Comparison of ENCODE assay signal across 24 cellular contexts in genomic region chr22:32831571-32831970, GRCh38. TPM values are rescaled to one million over a fixed set of nuclear protein-coding genes. Genes with fewer than 3 reads are reported as not detected.
A peak's percentile ranks its signal among the peaks of the same experiment; 100 is the strongest.
DNase-seq lines count a peak whose midpoint lies in the region; ATAC-seq, FAIRE-seq and TF ChIP-seq lines count a peak whose summit lies in the region.
"Had no signal": no experiment of that assay in that cellular context is flagged by ENCODE, and none has a peak within 500 bp of the region (broad histone marks: within the 10 kb centered on the region; RNA-seq: fewer than 3 reads in every experiment).

No MANE protein-coding gene starts in this region.

- intact Hi-C loops in CD8-positive, alpha-beta T cell (cut with DNase I, micrococcal nuclease): no loop called here
- intact Hi-C loops in left lung (cut with DNase I): no loop called here

- H3K27me3 ChIP-seq in CD8-positive, alpha-beta T cell (ENCODE audit: insufficient read depth, low read length): no peaks in the 10 kb centered on the region
- H3K27me3 ChIP-seq in subcutaneous abdominal adipose tissue (ENCODE audit: control insufficient read depth in 5 of 5, insufficient read depth in 4 of 5, low read length in 5 of 5) (no peaks in the 10 kb centered on the region), left lung (no peaks in the 10 kb centered on the region)

- POLR2A ChIA-PET in CD8-positive, alpha-beta T cell (lab: Charles Lee): no interaction called here
- POLR2A ChIA-PET in activated CD8-positive, alpha-beta T cell treated with anti-CD3 and anti-CD28 coated beads, Interleukin-2, amount 10 ng/mL, durations not matched to agents 7 days and 5 days (lab: Charles Lee): no interaction called here

- H3K27me3 Mint-ChIP-seq in CD8-positive, alpha-beta T cell (ENCODE audit: low read depth): no peaks in the 10 kb centered on the region
- no peaks in the 10 kb centered on the region for H3K27me3 Mint-ChIP-seq in neural crest cell (ENCODE audit: low read depth)
- no peaks in the 10 kb centered on the region for H3K27me3 Mint-ChIP-seq in activated CD8-positive, alpha-beta T cell treated with anti-CD3 and anti-CD28 coated beads, Interleukin-2, amount 10 ng/mL, durations not matched to agents 7 days and 5 days (ENCODE audit: low read depth)
- H3K27me3 Mint-ChIP-seq: activated naive CD8-positive, alpha-beta T cell treated with anti-CD3 and anti-CD28 coated beads for 36 hours; CD4-positive, alpha-beta T cell; natural killer cell treated with Interleukin-12 subunit alpha and Interleukin-12 subunit beta and Interleukin-15 and Interleukin-18, amount 100 ng/mL, for 72 hours had no signal

- no peaks in the 10 kb centered on the region for H3K4me1 ChIP-seq in CD8-positive, alpha-beta T cell (ENCODE audit: insufficient read depth, low read length)
- H3K4me1 ChIP-seq in subcutaneous abdominal adipose tissue (ENCODE audit: control insufficient read depth in 5 of 5, insufficient read depth in 5 of 5, low read length in 5 of 5) (peaks cover 27 to 93% (median 62%) of the 10 kb centered on the region in 5 donors), left lung (peaks cover 16 to 64% of the 10 kb centered on the region in 2 donors)

- H3K4me1 Mint-ChIP-seq in CD8-positive, alpha-beta T cell (ENCODE audit: low read depth): peaks cover 16% of the 10 kb centered on the region
- H3K4me1 Mint-ChIP-seq in neural crest cell: peaks cover 42% of the 10 kb centered on the region
- H3K4me1 Mint-ChIP-seq in activated CD8-positive, alpha-beta T cell treated with anti-CD3 and anti-CD28 coated beads, Interleukin-2, amount 10 ng/mL, durations not matched to agents 7 days and 5 days (ENCODE audit: low read depth): peaks cover 6% of the 10 kb centered on the region

- no peak overlapping the region for H3K4me3 Mint-ChIP-seq in CD8-positive, alpha-beta T cell
- no peak overlapping the region for H3K4me3 Mint-ChIP-seq in neural crest cell
- H3K4me3 Mint-ChIP-seq in activated CD8-positive, alpha-beta T cell treated with anti-CD3 and anti-CD28 coated beads, Interleukin-2, amount 10 ng/mL, durations not matched to agents 7 days and 5 days: no peak overlapping the region
- H3K4me3 Mint-ChIP-seq: activated naive CD8-positive, alpha-beta T cell treated with anti-CD3 and anti-CD28 coated beads for 36 hours; CD4-positive, alpha-beta T cell; effector memory CD8-positive, alpha-beta T cell; natural killer cell treated with Interleukin-12 subunit alpha and Interleukin-12 subunit beta and Interleukin-15 and Interleukin-18, amount 100 ng/mL, for 72 hours had no signal

- peak overlapping the region; percentile 18 for H3K27ac Mint-ChIP-seq in CD8-positive, alpha-beta T cell
- peak overlapping the region; percentile 10 for H3K27ac Mint-ChIP-seq in neural crest cell (ENCODE audit: unreplicated experiment)
- H3K27ac Mint-ChIP-seq in activated CD8-positive, alpha-beta T cell treated with anti-CD3 and anti-CD28 coated beads, Interleukin-2, amount 10 ng/mL, durations not matched to agents 7 days and 5 days: no peak overlapping the region
- H3K27ac Mint-ChIP-seq: activated naive CD8-positive, alpha-beta T cell treated with anti-CD3 and anti-CD28 coated beads for 36 hours; CD4-positive, alpha-beta T cell; effector memory CD8-positive, alpha-beta T cell; natural killer cell treated with Interleukin-12 subunit alpha and Interleukin-12 subunit beta and Interleukin-15 and Interleukin-18, amount 100 ng/mL, for 72 hours had no signal

- DNase-seq in CD8-positive, alpha-beta T cell: no peak
- DNase-seq in caudate nucleus (lab: John Stamatoyannopoulos, UW): no peak
- no peak for DNase-seq in neural crest cell (ENCODE audit: low read depth, low spot score)
- DNase-seq in D721Med (ENCODE audit: insufficient read length, low spot score): no peak
- no peak for DNase-seq in left lung
- no peak for DNase-seq in activated CD8-positive, alpha-beta T cell treated with anti-CD3 and anti-CD28 coated beads, Interleukin-2, amount 10 ng/mL, durations not matched to agents 7 days and 5 days
- DNase-seq in NCI-H1105 treated with DMSO at 0.1 percent for 48 hours (lab: John Stamatoyannopoulos, UW): no peak
- DNase-seq: activated CD4-positive, alpha-beta T cell treated with anti-CD3 and anti-CD28 coated beads, Interleukin-2, amount 50 U/mL, for 1 hour; activated naive CD8-positive, alpha-beta T cell treated with anti-CD3 and anti-CD28 coated beads for 36 hours; CD4-positive, alpha-beta T cell; effector memory CD8-positive, alpha-beta T cell; GDM1; IMR-90; NCI-H1417; NCI-H2107; NCI-H510A treated with DMSO at 0.1 percent for 48 hours; psoas muscle; SK-N-SH; stimulated activated CD4-positive, alpha-beta T cell treated with anti-CD3 and anti-CD28 coated beads, Interleukin-4, amount 100 ng/mL, for 1 hour; stimulated activated naive CD8-positive, alpha-beta T cell treated with anti-CD3 and anti-CD28 coated beads, Interleukin-15, Interleukin-2, amounts not matched to agents 100 U/mL and 50 U/mL, for 24 hours; WERI-Rb-1 had no signal

- H3K36me3 Mint-ChIP-seq in CD8-positive, alpha-beta T cell: no peaks in the 10 kb centered on the region
- no peaks in the 10 kb centered on the region for H3K36me3 Mint-ChIP-seq in neural crest cell (ENCODE audit: low read depth)
- H3K36me3 Mint-ChIP-seq in activated CD8-positive, alpha-beta T cell treated with anti-CD3 and anti-CD28 coated beads, Interleukin-2, amount 10 ng/mL, durations not matched to agents 7 days and 5 days (ENCODE audit: low read depth): no peaks in the 10 kb centered on the region
- H3K36me3 Mint-ChIP-seq: activated naive CD8-positive, alpha-beta T cell treated with anti-CD3 and anti-CD28 coated beads for 36 hours; natural killer cell treated with Interleukin-12 subunit alpha and Interleukin-12 subunit beta and Interleukin-15 and Interleukin-18, amount 100 ng/mL, for 72 hours had no signal

- H3K9me3 Mint-ChIP-seq in CD8-positive, alpha-beta T cell: no peaks in the 10 kb centered on the region
- H3K9me3 Mint-ChIP-seq in neural crest cell: no peaks in the 10 kb centered on the region
- no peaks in the 10 kb centered on the region for H3K9me3 Mint-ChIP-seq in activated CD8-positive, alpha-beta T cell treated with anti-CD3 and anti-CD28 coated beads, Interleukin-2, amount 10 ng/mL, durations not matched to agents 7 days and 5 days (ENCODE audit: insufficient read depth)
- H3K9me3 Mint-ChIP-seq: activated naive CD8-positive, alpha-beta T cell treated with anti-CD3 and anti-CD28 coated beads for 36 hours; CD4-positive, alpha-beta T cell; effector memory CD8-positive, alpha-beta T cell; natural killer cell treated with Interleukin-12 subunit alpha and Interleukin-12 subunit beta and Interleukin-15 and Interleukin-18, amount 100 ng/mL, for 72 hours had no signal

- H3K9me3 ChIP-seq in CD8-positive, alpha-beta T cell (ENCODE audit: low read length): no peaks in the 10 kb centered on the region
- H3K9me3 ChIP-seq in subcutaneous abdominal adipose tissue (ENCODE audit: control insufficient read depth in 5 of 5, low read length in 5 of 5) (no peaks in the 10 kb centered on the region), left lung (no peaks in the 10 kb centered on the region)
- H3K9me3 ChIP-seq: psoas muscle, SK-N-SH had no signal

- FAIRE-seq in D721Med (lab: Jason Lieb, UNC): no peak

- CTCF ChIA-PET in CD8-positive, alpha-beta T cell (lab: Charles Lee): interaction anchor here (1.6 kb wide), 1 partner anchor 10 kb away, joined by 5 read pairs; no protein-coding TSS in a partner anchor
- CTCF ChIA-PET in activated CD8-positive, alpha-beta T cell treated with anti-CD3 and anti-CD28 coated beads, Interleukin-2, amount 10 ng/mL, durations not matched to agents 7 days and 5 days (lab: Charles Lee): no interaction called here

- no peak overlapping the region for H3K4me3 ChIP-seq in CD8-positive, alpha-beta T cell (ENCODE audit: low read depth, low read length)
- H3K4me3 ChIP-seq in subcutaneous abdominal adipose tissue (ENCODE audit: low read depth in 1 of 5, low read length in 5 of 5) (no peak overlapping the region), left lung (no peak overlapping the region)
- H3K4me3 ChIP-seq: psoas muscle had no signal

- no peak for ATAC-seq in CD8-positive, alpha-beta T cell
- ATAC-seq in left lung: no peak
- no peak for ATAC-seq in activated CD8-positive, alpha-beta T cell treated with anti-CD3 and anti-CD28 coated beads, Interleukin-2, amount 10 ng/mL, durations not matched to agents 7 days and 5 days
- ATAC-seq: effector memory CD8-positive, alpha-beta T cell; HCT116; psoas muscle; stimulated activated naive CD8-positive, alpha-beta T cell treated with anti-CD3 and anti-CD28 coated beads, Interleukin-15, Interleukin-2, amounts not matched to agents 100 U/mL and 50 U/mL, for 24 hours had no signal

- no peak overlapping the region for H3K27ac ChIP-seq in CD8-positive, alpha-beta T cell (ENCODE audit: low read depth, low read length)
- peak overlapping the region; percentile 24 for H3K27ac ChIP-seq in caudate nucleus (ENCODE audit: low read depth, low read length)
- H3K27ac ChIP-seq in subcutaneous abdominal adipose tissue (ENCODE audit: low read depth, low read length): peak overlapping the region; percentile 43
- H3K27ac ChIP-seq in left lung: peak overlapping the region in 1 of 2 donors; percentile 9
- H3K27ac ChIP-seq: WERI-Rb-1 had no signal

- no peak overlapping the region for H3K9ac ChIP-seq in subcutaneous abdominal adipose tissue (ENCODE audit: low read length in 5 of 5)
- H3K9ac ChIP-seq: SK-N-SH had no signal

- H3K36me3 ChIP-seq in CD8-positive, alpha-beta T cell (ENCODE audit: insufficient read depth, low read length): no peaks in the 10 kb centered on the region
- H3K36me3 ChIP-seq in subcutaneous abdominal adipose tissue (ENCODE audit: control insufficient read depth in 5 of 5, insufficient read depth in 5 of 5, low read length in 5 of 5) (peaks cover 9 to 80% (median 57%) of the 10 kb centered on the region in 5 donors), left lung (no peaks in the 10 kb centered on the region)
- H3K36me3 ChIP-seq: WERI-Rb-1 had no signal

- TF ChIP-seq CTCF in CD8-positive, alpha-beta T cell (IDR thresholded peaks at IDR 0.05): no peak
- TF ChIP-seq CTCF in neural crest cell (conservative IDR thresholded peaks at IDR 0.05) (no peak), D721Med (IDR thresholded peaks at IDR 0.05; ENCODE audit: insufficient read depth, missing control alignments) (no peak), left lung (IDR thresholded peaks at IDR 0.05) (no peak)

RNA-seq across cellular contexts. Expression of gene TIMP3, which starts 30.1 kb away (rescaled TPM):
- total RNA-seq in CD8-positive, alpha-beta T cell: not detected
- total RNA-seq in neural crest cell (20.7 and 21.6 TPM in 2 replicates), left lung (100 to 1,000 TPM; 277 to 308 TPM)
- total RNA-seq in activated CD8-positive, alpha-beta T cell treated with anti-CD3 and anti-CD28 coated beads, Interleukin-2, amount 10 ng/mL, durations not matched to agents 7 days and 5 days: not detected
- total RNA-seq: natural killer cell treated with Interleukin-12 subunit alpha and Interleukin-12 subunit beta and Interleukin-15 and Interleukin-18, amount 100 ng/mL, for 72 hours had no signal

Comparison
In these comparisons a context has a peak if more than half of its experiments do, and no peak if none do; other contexts are left out.
1. RNA of gene TIMP3, which starts 30.1 kb away (total RNA-seq): 277 to 308 TPM in left lung and 20.7 to 21.6 TPM in neural crest cell; not detected in CD8-positive, alpha-beta T cell and not detected in activated CD8-positive, alpha-beta T cell treated with anti-CD3 and anti-CD28 coated beads, Interleukin-2, amount 10 ng/mL, durations not matched to agents 7 days and 5 days; every median in the first group is over 10 times any median in the second.